12 cellular contexts compared by ENCODE assay signal in the genomic region with DNA sequence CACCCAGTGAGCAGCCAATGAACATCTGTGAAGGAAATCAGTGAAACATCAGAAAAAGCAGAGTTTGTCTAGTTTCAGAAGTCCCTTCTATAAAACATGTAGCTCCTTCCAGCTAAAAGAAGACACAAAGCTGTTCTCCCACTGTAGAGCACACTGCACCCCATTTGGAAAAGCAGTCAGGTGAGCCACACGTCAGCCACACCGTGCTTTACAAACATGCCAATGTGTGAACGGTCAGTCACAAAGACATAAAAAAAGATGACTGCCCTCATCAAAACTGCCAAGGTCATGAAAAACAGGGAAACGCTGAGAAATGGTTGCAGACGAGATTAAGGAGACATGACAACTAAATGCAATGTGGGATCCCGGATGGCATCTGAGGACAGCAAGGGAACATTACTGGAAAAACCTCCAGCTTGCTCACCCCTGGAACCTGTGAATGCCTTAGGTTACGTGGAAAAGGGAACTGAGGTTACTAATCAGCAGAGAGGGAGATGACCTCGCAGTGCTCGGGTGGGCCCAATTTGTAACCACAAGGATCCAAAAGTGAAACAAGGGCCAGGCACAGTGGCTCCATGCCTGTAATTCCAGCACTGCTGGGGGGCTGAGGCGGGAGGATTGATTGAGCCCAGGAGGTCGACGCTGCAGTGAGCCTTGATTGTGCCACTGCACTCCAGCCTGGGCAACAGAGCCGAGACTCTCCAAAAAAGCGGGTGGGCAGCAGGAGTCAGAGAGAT. TPM values are rescaled to one million over a fixed set of nuclear protein-coding genes. Genes with fewer than 3 reads are reported as not detected.
DNase-seq lines count a peak whose midpoint lies in the region; ATAC-seq lines count a peak whose summit lies in the region.
"Had no signal": no experiment of that assay in that cellular context is flagged by ENCODE, and none has a peak within 500 bp of the region (broad histone marks: within the 10 kb centered on the region; RNA-seq: fewer than 3 reads in every experiment).

No MANE protein-coding gene starts in this region.

- DNase-seq in activated T-cell treated with anti-CD3 and anti-CD28 coated beads, Interleukin-2, amount 50 U/mL, for 24 hours, result no peak
- DNase-seq in activated T-cell treated with anti-CD3 and anti-CD28 coated beads for 4 hours (no peak), immature natural killer cell (no peak), NCI-H1694 (lab: John Stamatoyannopoulos, UW) (no peak)
- DNase-seq in activated CD4-positive, alpha-beta memory T cell treated with anti-CD3 and anti-CD28 coated beads, Interleukin-2, amount 10 ng/mL, durations not matched to agents 7 days and 5 days, result no peak
- no peak for DNase-seq in stimulated activated effector memory CD8-positive, alpha-beta T cell treated with anti-CD3 and anti-CD28 coated beads, Interleukin-12 subunit alpha, Interleukin-12 subunit beta, amount 100 ng/mL, for 72 hours (ENCODE audit: low spot score in 2 of 2)
- DNase-seq: activated CD8-positive, alpha-beta memory T cell treated with anti-CD3 and anti-CD28 coated beads for 24 hours; dorsolateral prefrontal cortex; NCI-H1092; PC-9 had no signal

- peak overlapping the region; percentile 94 for H3K27ac Mint-ChIP-seq in activated T-cell treated with anti-CD3 and anti-CD28 coated beads, Interleukin-2, amount 50 U/mL, for 24 hours
- peak overlapping the region; percentile 75 for H3K27ac Mint-ChIP-seq in activated CD4-positive, alpha-beta memory T cell treated with anti-CD3 and anti-CD28 coated beads, Interleukin-2, amount 10 ng/mL, durations not matched to agents 7 days and 5 days
- peak overlapping the region; percentile 2 to 80 (median 73) for H3K27ac Mint-ChIP-seq in immature natural killer cell
- H3K27ac Mint-ChIP-seq in stimulated activated effector memory CD8-positive, alpha-beta T cell treated with anti-CD3 and anti-CD28 coated beads, Interleukin-12 subunit alpha, Interleukin-12 subunit beta, amount 100 ng/mL, for 72 hours, result peak overlapping the region; percentile 96

- POLR2A ChIA-PET in activated CD4-positive, alpha-beta memory T cell treated with anti-CD3 and anti-CD28 coated beads, Interleukin-2, amount 10 ng/mL, durations not matched to agents 7 days and 5 days (lab: Charles Lee), result interaction anchor here (0.9 to 3.8 kb wide), 5 partner anchors 9 to 26 kb away, joined by 3 to 31 read pairs (median 3); a partner anchor contains a TSS

- peaks cover 89% of the 10 kb centered on the region for H3K4me1 Mint-ChIP-seq in activated T-cell treated with anti-CD3 and anti-CD28 coated beads, Interleukin-2, amount 50 U/mL, for 24 hours (ENCODE audit: low read depth)
- peaks cover 86% of the 10 kb centered on the region for H3K4me1 Mint-ChIP-seq in activated CD4-positive, alpha-beta memory T cell treated with anti-CD3 and anti-CD28 coated beads, Interleukin-2, amount 10 ng/mL, durations not matched to agents 7 days and 5 days
- H3K4me1 Mint-ChIP-seq in immature natural killer cell, result peaks cover 90 to 94% of the 10 kb centered on the region in 2 donors
- H3K4me1 Mint-ChIP-seq in stimulated activated effector memory CD8-positive, alpha-beta T cell treated with anti-CD3 and anti-CD28 coated beads, Interleukin-12 subunit alpha, Interleukin-12 subunit beta, amount 100 ng/mL, for 72 hours, result peaks cover 84% of the 10 kb centered on the region

- no peaks in the 10 kb centered on the region for H3K27me3 Mint-ChIP-seq in activated T-cell treated with anti-CD3 and anti-CD28 coated beads, Interleukin-2, amount 50 U/mL, for 24 hours
- no peaks in the 10 kb centered on the region for H3K27me3 Mint-ChIP-seq in activated CD4-positive, alpha-beta memory T cell treated with anti-CD3 and anti-CD28 coated beads, Interleukin-2, amount 10 ng/mL, durations not matched to agents 7 days and 5 days
- H3K27me3 Mint-ChIP-seq in immature natural killer cell (ENCODE audit: low read depth in 3 of 3), result peaks cover 21 to 30% (median 27%) of the 10 kb centered on the region in 3 donors

- CTCF ChIA-PET in activated CD4-positive, alpha-beta memory T cell treated with anti-CD3 and anti-CD28 coated beads, Interleukin-2, amount 10 ng/mL, durations not matched to agents 7 days and 5 days (lab: Charles Lee), result interaction anchor here (2.2 kb wide), 1 partner anchor 11 kb away, joined by 10 read pairs; no protein-coding TSS in a partner anchor

- peaks cover 71% of the 10 kb centered on the region for H3K36me3 Mint-ChIP-seq in activated T-cell treated with anti-CD3 and anti-CD28 coated beads, Interleukin-2, amount 50 U/mL, for 24 hours (ENCODE audit: low read depth)
- peaks cover 59% of the 10 kb centered on the region for H3K36me3 Mint-ChIP-seq in activated CD4-positive, alpha-beta memory T cell treated with anti-CD3 and anti-CD28 coated beads, Interleukin-2, amount 10 ng/mL, durations not matched to agents 7 days and 5 days (ENCODE audit: low read depth)
- H3K36me3 Mint-ChIP-seq in immature natural killer cell, result peaks cover 0 to 5% (median 0%) of the 10 kb centered on the region in 3 donors
- H3K36me3 Mint-ChIP-seq in stimulated activated effector memory CD8-positive, alpha-beta T cell treated with anti-CD3 and anti-CD28 coated beads, Interleukin-12 subunit alpha, Interleukin-12 subunit beta, amount 100 ng/mL, for 72 hours, result peaks cover 83% of the 10 kb centered on the region

- peak overlapping the region; percentile 58 for H3K4me3 Mint-ChIP-seq in activated T-cell treated with anti-CD3 and anti-CD28 coated beads, Interleukin-2, amount 50 U/mL, for 24 hours
- H3K4me3 Mint-ChIP-seq in activated CD4-positive, alpha-beta memory T cell treated with anti-CD3 and anti-CD28 coated beads, Interleukin-2, amount 10 ng/mL, durations not matched to agents 7 days and 5 days, result no peak overlapping the region
- peak overlapping the region; percentile 67 to 83 (median 80) for H3K4me3 Mint-ChIP-seq in immature natural killer cell
- H3K4me3 Mint-ChIP-seq in stimulated activated effector memory CD8-positive, alpha-beta T cell treated with anti-CD3 and anti-CD28 coated beads, Interleukin-12 subunit alpha, Interleukin-12 subunit beta, amount 100 ng/mL, for 72 hours, result peak overlapping the region; percentile 84

- no peaks in the 10 kb centered on the region for H3K9me3 Mint-ChIP-seq in activated T-cell treated with anti-CD3 and anti-CD28 coated beads, Interleukin-2, amount 50 U/mL, for 24 hours
- no peaks in the 10 kb centered on the region for H3K9me3 Mint-ChIP-seq in activated CD4-positive, alpha-beta memory T cell treated with anti-CD3 and anti-CD28 coated beads, Interleukin-2, amount 10 ng/mL, durations not matched to agents 7 days and 5 days
- no peaks in the 10 kb centered on the region for H3K9me3 Mint-ChIP-seq in immature natural killer cell
- H3K9me3 Mint-ChIP-seq in stimulated activated effector memory CD8-positive, alpha-beta T cell treated with anti-CD3 and anti-CD28 coated beads, Interleukin-12 subunit alpha, Interleukin-12 subunit beta, amount 100 ng/mL, for 72 hours, result no peaks in the 10 kb centered on the region

- no peak for ATAC-seq in stimulated activated effector memory CD8-positive, alpha-beta T cell treated with anti-CD3 and anti-CD28 coated beads, Interleukin-12 subunit alpha, Interleukin-12 subunit beta, amount 100 ng/mL, for 72 hours
- no peak for ATAC-seq in HG03469 (IDR thresholded peaks at IDR 0.05; ENCODE audit: unreplicated experiment)
- ATAC-seq in HG02759 (IDR thresholded peaks at IDR 0.05; ENCODE audit: unreplicated experiment), result no peak

RNA-seq across cellular contexts. Expression of a gene that starts 8.1 kb away (rescaled TPM):
- 100 to 1,000 TPM; 199 to 208 TPM for total RNA-seq in activated CD4-positive, alpha-beta memory T cell treated with anti-CD3 and anti-CD28 coated beads, Interleukin-2, amount 10 ng/mL, durations not matched to agents 7 days and 5 days
- 10 to 100 TPM in 1 of 3 donors, 1 to 10 TPM in 2; 3.7 to 14.3 (median 8.5) TPM for polyA plus RNA-seq in immature natural killer cell

RNA-seq across cellular contexts. Expression of a gene that starts 25.9 kb away (rescaled TPM):
- total RNA-seq in activated CD4-positive, alpha-beta memory T cell treated with anti-CD3 and anti-CD28 coated beads, Interleukin-2, amount 10 ng/mL, durations not matched to agents 7 days and 5 days, result 10 to 100 TPM; 73.9 to 77.9 TPM
- 10 to 100 TPM; 39.7 to 48.4 (median 41.0) TPM for polyA plus RNA-seq in immature natural killer cell
